ENCODE assay signal across 8 cellular contexts in the genomic region with DNA sequence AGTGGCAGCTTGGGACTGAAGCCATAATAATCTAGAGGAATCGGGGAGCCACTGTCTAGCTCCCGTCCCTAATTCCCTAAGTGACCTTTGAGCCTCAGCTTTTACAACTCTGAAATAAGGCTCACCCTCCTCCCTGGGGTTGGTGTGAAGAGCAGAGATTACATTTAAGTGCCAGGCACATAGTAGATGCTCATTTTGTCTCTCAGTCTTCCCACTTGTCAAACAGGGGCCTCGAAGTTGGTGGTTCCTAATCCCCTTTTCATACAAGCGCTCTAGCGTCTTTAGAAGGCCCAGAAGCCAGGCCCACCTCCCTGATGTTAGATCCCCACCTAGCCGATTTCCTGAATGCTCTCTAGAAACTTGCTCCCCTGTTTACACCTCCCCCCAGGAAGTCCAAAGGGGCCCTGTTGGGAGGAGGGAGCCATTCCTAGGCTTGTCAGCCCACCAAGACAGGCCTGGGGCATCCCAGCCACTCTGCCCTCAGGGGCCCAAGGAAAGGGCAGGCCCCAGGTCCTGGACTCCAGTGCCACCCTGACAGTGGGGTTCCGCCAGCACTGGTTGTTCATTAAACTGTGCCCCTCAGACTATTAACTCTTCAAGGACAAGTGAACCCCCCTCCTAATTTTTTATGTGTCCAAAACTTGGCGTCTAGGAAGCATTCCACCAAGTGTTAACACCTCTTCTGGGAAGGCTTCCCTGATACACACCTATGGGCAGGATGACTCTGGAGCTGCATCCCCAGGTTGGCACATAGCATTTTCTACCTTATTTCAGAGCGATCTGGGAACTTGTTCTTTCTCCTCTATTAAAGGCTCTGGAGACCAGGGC. TPM values are rescaled to one million over a fixed set of nuclear protein-coding genes. Genes with fewer than 3 reads are reported as not detected.
DNase-seq lines count a peak whose midpoint lies in the region; ATAC-seq and TF ChIP-seq lines count a peak whose summit lies in the region.

No MANE protein-coding gene starts in this region.

- H3K9me3 ChIP-seq in liver (ENCODE audit: control insufficient read depth in 4 of 4, low read length in 3 of 4) = no peaks in the 10 kb centered on the region
- H3K9me3 ChIP-seq in smooth muscle cell (replicated peaks; ENCODE audit: low read depth) = no peaks in the 10 kb centered on the region
- no peaks in the 10 kb centered on the region for H3K9me3 ChIP-seq in MG63

- no peak for TF ChIP-seq CTCF in GM23338 (conservative IDR thresholded peaks at IDR 0.05; ENCODE audit: low read depth in 2 of 2)
- TF ChIP-seq CTCF in liver (IDR thresholded peaks at IDR 0.05; ENCODE audit: low read depth, low read length, missing input control) = no peak
- TF ChIP-seq CTCF in smooth muscle cell (IDR thresholded peaks at IDR 0.05; ENCODE audit: borderline replicate concordance, insufficient read depth, poor library complexity, severe bottlenecking) = no peak

- no peak for TF ChIP-seq RAD21 in liver (IDR thresholded peaks at IDR 0.05)

- H4K20me1 ChIP-seq in GM23338 (replicated peaks; ENCODE audit: insufficient read depth) (peaks cover 16% of the 10 kb centered on the region), smooth muscle cell (ENCODE audit: low read depth) (peaks cover 84% of the 10 kb centered on the region)

- no peaks in the 10 kb centered on the region for H3K9me3 Mint-ChIP-seq in GM23338
- no peaks in the 10 kb centered on the region for H3K9me3 Mint-ChIP-seq in activated naive CD8-positive, alpha-beta T cell (ENCODE audit: low read depth)

- H3K4me3 Mint-ChIP-seq in GM23338 = no peak overlapping the region
- H3K4me3 Mint-ChIP-seq in activated naive CD8-positive, alpha-beta T cell = peak overlapping the region; percentile 7

- H3K79me2 ChIP-seq in GM23338 (replicated peaks; ENCODE audit: insufficient read depth) = peaks cover 48% of the 10 kb centered on the region
- peaks cover 99% of the 10 kb centered on the region for H3K79me2 ChIP-seq in smooth muscle cell (ENCODE audit: low read depth)

- ATAC-seq in GM23338 (no peak), GM21381 (IDR thresholded peaks at IDR 0.05; ENCODE audit: unreplicated experiment) (no peak)
- ATAC-seq in activated CD4-positive, CD25-positive, alpha-beta regulatory T cell treated with anti-CD3 and anti-CD28 coated beads, Interleukin-2, amount 50 U/mL, for 24 hours = no peak

- 62% methylated on average over 9 of the region's 9 CpGs for WGBS in liver
- WGBS in smooth muscle cell (ENCODE audit: low lambda C conversion rate) = 83% methylated on average over 9 of the region's 9 CpGs

- DNase-seq in GM23338 (ENCODE audit: low spot score) (no peak), smooth muscle cell (lab: John Stamatoyannopoulos, UW; ENCODE audit: unreplicated experiment) (no peak), foreskin melanocyte (no peak), MG63 (no peak)

- H3K36me3 ChIP-seq in GM23338 (ENCODE audit: insufficient read depth) = no peaks in the 10 kb centered on the region
- no peaks in the 10 kb centered on the region for H3K36me3 ChIP-seq in liver (ENCODE audit: control insufficient read depth in 4 of 4, insufficient read depth in 3 of 4, low read depth in 1 of 4, low read length in 3 of 4)
- H3K36me3 ChIP-seq in smooth muscle cell (ENCODE audit: low read depth) = no peaks in the 10 kb centered on the region
- H3K36me3 ChIP-seq in MG63 = no peaks in the 10 kb centered on the region

- peaks cover 27% of the 10 kb centered on the region for H3K27me3 Mint-ChIP-seq in GM23338 (ENCODE audit: insufficient read depth, low read depth, poor library complexity)
- H3K27me3 Mint-ChIP-seq in activated naive CD8-positive, alpha-beta T cell = no peaks in the 10 kb centered on the region

- H3K9ac ChIP-seq in liver (ENCODE audit: low read depth in 1 of 2, low read length in 2 of 2) = peak overlapping the region in 1 of 2 donors; percentile 4
- no peak overlapping the region for H3K9ac ChIP-seq in smooth muscle cell (ENCODE audit: low read depth)

- H3K27ac ChIP-seq in GM23338 (ENCODE audit: low read depth) = no peak overlapping the region
- peak overlapping the region; percentile 90 to 91 for H3K27ac ChIP-seq in liver (ENCODE audit: low read depth in 1 of 2, low read length in 2 of 2)
- H3K27ac ChIP-seq in smooth muscle cell (ENCODE audit: low read depth) = peak overlapping the region; percentile 73

- no peaks in the 10 kb centered on the region for H3K36me3 Mint-ChIP-seq in GM23338 (ENCODE audit: low read depth)
- H3K36me3 Mint-ChIP-seq in activated naive CD8-positive, alpha-beta T cell = no peaks in the 10 kb centered on the region

- 0 out of 2 replicates have a peak overlapping the region, but pooled peaks have one; percentile 38 for H3K4me2 ChIP-seq in GM23338
- H3K4me2 ChIP-seq in smooth muscle cell = no peak overlapping the region

- no peak overlapping the region for H2AFZ ChIP-seq in GM23338
- no peak overlapping the region for H2AFZ ChIP-seq in smooth muscle cell (ENCODE audit: low read depth)

- H3K4me3 ChIP-seq in GM23338 = no peak overlapping the region
- no peak overlapping the region for H3K4me3 ChIP-seq in liver (ENCODE audit: low read depth in 1 of 3, low read length in 3 of 3)
- no peak overlapping the region for H3K4me3 ChIP-seq in smooth muscle cell
- no peak overlapping the region for H3K4me3 ChIP-seq in MG63

- no peaks in the 10 kb centered on the region for H3K9me2 ChIP-seq in GM23338 (ENCODE audit: insufficient read depth)

- peaks cover 43% of the 10 kb centered on the region for H3K4me1 Mint-ChIP-seq in GM23338
- H3K4me1 Mint-ChIP-seq in activated naive CD8-positive, alpha-beta T cell (ENCODE audit: low read depth) = peaks cover 88% of the 10 kb centered on the region

- peaks cover 21% of the 10 kb centered on the region for H3K4me1 ChIP-seq in GM23338 (ENCODE audit: insufficient read depth)
- H3K4me1 ChIP-seq in liver (ENCODE audit: control insufficient read depth in 4 of 4, insufficient read depth in 4 of 4, low read length in 3 of 4) = peaks cover 38 to 93% (median 74%) of the 10 kb centered on the region in 4 donors
- H3K4me1 ChIP-seq in smooth muscle cell (ENCODE audit: low read depth) = peaks cover 28% of the 10 kb centered on the region

- H3K27me3 ChIP-seq in GM23338 (ENCODE audit: insufficient read depth) (peaks cover 18% of the 10 kb centered on the region), liver (ENCODE audit: control insufficient read depth in 4 of 4, insufficient read depth in 4 of 4, low read length in 3 of 4) (no peaks in the 10 kb centered on the region), smooth muscle cell (ENCODE audit: low read depth) (no peaks in the 10 kb centered on the region), MG63 (no peaks in the 10 kb centered on the region)

- H3K27ac Mint-ChIP-seq in GM23338 = no peak overlapping the region
- peak overlapping the region; percentile 61 for H3K27ac Mint-ChIP-seq in activated naive CD8-positive, alpha-beta T cell

- no peaks in the 10 kb centered on the region for H3F3A ChIP-seq in GM23338 (replicated peaks; ENCODE audit: low read depth)
- peaks cover 11% of the 10 kb centered on the region for H3F3A ChIP-seq in smooth muscle cell (ENCODE audit: low read depth)

TF ChIP-seq in GM23338, 12 proteins besides CTCF, POLR2A, EP300 and RAD21 (continues in another document):
- TF ChIP-seq ETS1 (IDR thresholded peaks at IDR 0.05) (no peak), JUNB (IDR thresholded peaks at IDR 0.05; ENCODE audit: unreplicated experiment) (no peak), ZNF114 (CRISPR knock-in tag; IDR thresholded peaks at IDR 0.05) (no peak), NANOG (IDR thresholded peaks at IDR 0.05; ENCODE audit: borderline replicate concordance) (no peak)

TF ChIP-seq in liver, 16 proteins besides CTCF, POLR2A, EP300 and RAD21 (continues in another document):
- TF ChIP-seq REST (IDR thresholded peaks at IDR 0.05) (no peak), EGR1 (IDR thresholded peaks at IDR 0.05; ENCODE audit: low read depth in 2 of 2) (no peak), YY1 (IDR thresholded peaks at IDR 0.05) (no peak), HNF4A (conservative IDR thresholded peaks at IDR 0.05) (peak; percentile 50 to 76), GABPA (IDR thresholded peaks at IDR 0.05 in 1 of 2, conservative IDR thresholded peaks at IDR 0.05 in 1 of 2) (no peak), HNF4G (IDR thresholded peaks at IDR 0.05) (peak; percentile 49), FOXA2 (IDR thresholded peaks at IDR 0.05) (no peak), MAX (IDR thresholded peaks at IDR 0.05) (no peak), TAF1 (conservative IDR thresholded peaks at IDR 0.05) (no peak)

RNA-seq across cellular contexts. Expression of gene ECE1, which starts 49.4 kb away (rescaled TPM):
- total RNA-seq in GM23338 (2014; rRNA removed; shearing (Covaris generic)) = 45.0 and 48.0 TPM in 2 replicates
- polyA plus RNA-seq in GM23338 (2016; fragmentation: Nextera tagmentation; extraction: Ambion mirVana) (10.4 and 11.0 TPM in 2 replicates), liver (10 to 100 TPM; 29.3 to 46.4 TPM), smooth muscle cell (101 and 108 TPM in 2 replicates)
- total RNA-seq in liver (10 to 100 TPM; 38.9 to 40.2 TPM), smooth muscle cell (63.8 and 129 TPM in 2 replicates)
- 10.5 and 11.4 TPM in 2 replicates for total RNA-seq in MG63 (2014; rRNA removed; shearing (Covaris generic); ENCODE audit: low replicate concordance)
